In the genomic region with DNA sequence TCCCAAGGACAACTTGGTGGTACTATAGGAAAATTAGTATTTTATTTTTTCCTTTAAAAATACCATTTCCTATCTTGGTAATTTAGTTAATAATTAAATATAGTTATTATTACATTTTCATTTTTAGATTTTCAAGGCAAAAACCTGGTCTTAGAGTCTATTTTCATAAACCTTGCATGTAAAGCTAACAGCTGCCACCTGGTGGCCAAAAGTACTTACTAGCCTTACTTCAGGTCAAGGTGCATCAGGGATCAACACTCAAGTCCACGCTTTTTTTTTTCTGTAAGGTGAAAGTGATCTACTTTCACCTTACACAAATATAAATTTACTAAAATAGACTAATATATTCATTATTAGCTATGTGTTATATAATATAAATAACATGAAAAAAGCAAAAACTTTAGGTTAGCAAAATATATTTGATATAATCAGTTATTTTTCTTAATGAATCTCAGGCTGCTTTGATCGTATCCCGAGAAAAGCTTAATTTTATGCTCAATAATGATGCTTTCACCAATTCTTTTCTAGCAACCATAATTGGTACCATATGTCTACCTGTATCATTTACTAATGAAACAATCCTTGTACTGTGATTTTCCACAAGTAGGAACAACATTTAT, we compare ENCODE assay signal across 9 cellular contexts.
DNase-seq lines count a peak whose midpoint lies in the region; ATAC-seq lines count a peak whose summit lies in the region.
"Had no signal": no experiment of that assay in that cellular context is flagged by ENCODE, and none has a peak within 500 bp of the region (broad histone marks: within the 10 kb centered on the region; RNA-seq: fewer than 3 reads in every experiment).

No MANE protein-coding gene starts in this region.

- H3K27me3 ChIP-seq in CD8-positive, alpha-beta memory T cell (ENCODE audit: insufficient read depth, low read length, poor library complexity, severe bottlenecking) = no peaks in the 10 kb centered on the region
- no peaks in the 10 kb centered on the region for H3K27me3 ChIP-seq in adipocyte (replicated peaks; ENCODE audit: control insufficient read depth, insufficient read depth, low read length)

- no peak overlapping the region for H3K27ac Mint-ChIP-seq in CD8-positive, alpha-beta memory T cell
- H3K27ac Mint-ChIP-seq: IgD-negative memory B cell had no signal

- no peak overlapping the region for H3K27ac ChIP-seq in CD8-positive, alpha-beta memory T cell (ENCODE audit: low read depth, low read length)

- H3K36me3 ChIP-seq in CD8-positive, alpha-beta memory T cell (ENCODE audit: insufficient read depth, low read length) = no peaks in the 10 kb centered on the region
- H3K36me3 ChIP-seq in adipocyte (ENCODE audit: control insufficient read depth, insufficient read depth, low read length, severe bottlenecking) = peaks cover 35% of the 10 kb centered on the region

- H3K9me3 ChIP-seq in CD8-positive, alpha-beta memory T cell (ENCODE audit: low read length) = no peaks in the 10 kb centered on the region
- no peaks in the 10 kb centered on the region for H3K9me3 ChIP-seq in adipocyte (ENCODE audit: control insufficient read depth, low read length)

- POLR2A ChIA-PET in CD8-positive, alpha-beta memory T cell (lab: Charles Lee) = interaction anchor here (0.6 to 1.2 kb wide), 3 partner anchors 38 to 62 kb away, joined by 3 to 8 read pairs (median 6); partner anchors contain the start of genes PIGN and RELCH

- no peak overlapping the region for H3K4me3 ChIP-seq in CD8-positive, alpha-beta memory T cell (ENCODE audit: low read length)
- no peak overlapping the region for H3K4me3 ChIP-seq in adipocyte (ENCODE audit: low read length)

- H3K4me1 ChIP-seq in CD8-positive, alpha-beta memory T cell (ENCODE audit: insufficient read depth, low read length) = no peaks in the 10 kb centered on the region
- H3K4me1 ChIP-seq in adipocyte (ENCODE audit: control insufficient read depth, insufficient read depth, low read length) = peaks cover 7% of the 10 kb centered on the region

- H3K27me3 Mint-ChIP-seq in CD8-positive, alpha-beta memory T cell = no peaks in the 10 kb centered on the region
- H3K27me3 Mint-ChIP-seq: IgD-negative memory B cell had no signal

- H3K36me3 Mint-ChIP-seq in CD8-positive, alpha-beta memory T cell = peaks cover 0 to 52% (median 0%) of the 10 kb centered on the region in 3 donors
- H3K36me3 Mint-ChIP-seq: IgD-negative memory B cell had no signal

- no peak overlapping the region for H3K9ac ChIP-seq in adipocyte (ENCODE audit: low read length)

- ATAC-seq in GM21515 (IDR thresholded peaks at IDR 0.05; ENCODE audit: unreplicated experiment) (peak; percentile 84), left ventricle myocardium superior (no peak), GM19035 (IDR thresholded peaks at IDR 0.05; ENCODE audit: unreplicated experiment) (no peak)

- no peaks in the 10 kb centered on the region for H3K4me1 Mint-ChIP-seq in CD8-positive, alpha-beta memory T cell
- H3K4me1 Mint-ChIP-seq: IgD-negative memory B cell had no signal

- DNase-seq in CD8-positive, alpha-beta memory T cell = peak; percentile 47 to 77 (median 55)
- peak; percentile 67 for DNase-seq in NCI-H1092 (lab: John Stamatoyannopoulos, UW)
- DNase-seq in SW480 (ENCODE audit: low spot score) = peak; percentile 47
- DNase-seq in adipocyte (ENCODE audit: low read depth) = peak; percentile 87
- DNase-seq in left ventricle myocardium superior = peak; percentile 50
- DNase-seq in retina = peak; percentile 30

- CTCF ChIA-PET in CD8-positive, alpha-beta memory T cell (lab: Charles Lee) = interaction anchor here (0.6 to 4.5 kb wide), 13 partner anchors 9 to 733 kb away, joined by 3 to 34 read pairs (median 3); partner anchors contain the start of genes PIGN and RELCH

- H3K9me3 Mint-ChIP-seq in CD8-positive, alpha-beta memory T cell = no peaks in the 10 kb centered on the region
- H3K9me3 Mint-ChIP-seq: IgD-negative memory B cell had no signal

- intact Hi-C loops in left ventricle myocardium superior (cut with micrococcal nuclease) = loop anchor here (2.0 kb wide), 1 partner anchor 69 kb away; no protein-coding TSS in a partner anchor

- no peak overlapping the region for H3K4me3 Mint-ChIP-seq in CD8-positive, alpha-beta memory T cell
- H3K4me3 Mint-ChIP-seq: IgD-negative memory B cell had no signal

Comparison
In these comparisons a context has a peak if more than half of its experiments do, and no peak if none do; other contexts are left out.
1. DNase-seq: peak in every context shown above with its lines; median percentile 87 in adipocyte; 67 in NCI-H1092; 55 in CD8-positive, alpha-beta memory T cell; 50 in left ventricle myocardium superior; 47 in SW480; 30 in retina.